In the genomic region with DNA sequence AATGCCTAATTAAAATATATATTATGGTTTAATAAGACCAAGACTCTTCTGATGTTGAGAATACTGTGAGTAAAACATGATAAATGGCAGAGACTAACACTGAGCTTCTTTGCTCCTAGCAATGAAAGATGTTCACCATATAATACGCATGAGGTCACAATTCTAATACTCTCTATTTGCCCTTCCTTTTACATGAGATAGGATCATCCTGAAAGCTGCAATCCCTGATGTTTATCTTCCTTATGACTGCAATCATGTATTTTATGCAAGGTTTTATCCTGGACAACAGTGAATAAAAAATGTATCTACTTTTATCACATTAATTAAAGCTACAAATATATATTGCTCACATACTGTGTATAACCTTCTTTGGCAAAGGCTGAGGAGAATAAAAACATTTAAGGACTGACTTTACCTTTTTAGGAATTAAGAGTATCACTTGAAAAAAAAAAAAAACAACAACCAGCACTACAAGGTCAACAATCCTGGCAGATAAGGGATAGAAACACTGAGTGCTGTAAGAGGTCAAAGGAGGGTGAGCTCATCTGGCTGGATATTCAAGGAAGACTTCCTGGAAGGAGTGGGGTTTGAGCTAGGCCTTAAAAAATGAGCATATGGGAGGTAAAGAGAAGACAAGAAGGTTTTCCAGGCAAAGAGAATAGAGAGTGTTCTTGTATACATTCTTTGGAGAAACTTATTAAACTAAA, we compare ENCODE assay signal across 21 cellular contexts.
DNase-seq lines count a peak whose midpoint lies in the region; ATAC-seq, FAIRE-seq and TF ChIP-seq lines count a peak whose summit lies in the region.
"Had no signal": no experiment of that assay in that cellular context is flagged by ENCODE, and none has a peak within 500 bp of the region (broad histone marks: within the 10 kb centered on the region; RNA-seq: fewer than 3 reads in every experiment).

No MANE protein-coding gene starts in this region.

- H3K27ac Mint-ChIP-seq in MCF 10A (ENCODE audit: low read depth, unreplicated experiment), result no peak overlapping the region
- H3K27ac Mint-ChIP-seq: activated naive CD4-positive, alpha-beta T cell treated with anti-CD3 and anti-CD28 coated beads, Interleukin-2, amount 50 U/mL, for 24 hours; CD14-positive monocyte; effector memory CD8-positive, alpha-beta T cell had no signal

- H4K20me1 ChIP-seq in smooth muscle cell (ENCODE audit: low read depth), result no peaks in the 10 kb centered on the region

- no peak overlapping the region for H2AFZ ChIP-seq in smooth muscle cell (ENCODE audit: low read depth)

- H3K79me2 ChIP-seq in smooth muscle cell (ENCODE audit: low read depth), result no peaks in the 10 kb centered on the region

- TSS peak; percentile 88 for BruUV-seq in MCF 10A (replicated peaks; lab: Mats Ljungman, UMichigan)

- no peak for ATAC-seq in SK-N-SH treated with all-trans-retinoic acid at 6 μM for 48 hours
- ATAC-seq: effector memory CD8-positive, alpha-beta T cell; sciatic nerve had no signal

- H3K9ac ChIP-seq in HUES6 (ENCODE audit: low read length), result no peak overlapping the region
- H3K9ac ChIP-seq in smooth muscle cell (ENCODE audit: low read depth), result peak overlapping the region; percentile 38

- TF ChIP-seq CTCF in MCF 10A (IDR thresholded peaks at IDR 0.05; ENCODE audit: unreplicated experiment) (no peak), smooth muscle cell (IDR thresholded peaks at IDR 0.05; ENCODE audit: borderline replicate concordance, insufficient read depth, poor library complexity, severe bottlenecking) (no peak)

- H3K9me3 Mint-ChIP-seq in MCF 10A (ENCODE audit: unreplicated experiment), result no peaks in the 10 kb centered on the region
- H3K9me3 Mint-ChIP-seq: activated naive CD4-positive, alpha-beta T cell treated with anti-CD3 and anti-CD28 coated beads, Interleukin-2, amount 50 U/mL, for 24 hours; CD14-positive monocyte; effector memory CD8-positive, alpha-beta T cell had no signal

- H3F3A ChIP-seq in smooth muscle cell (ENCODE audit: low read depth), result no peaks in the 10 kb centered on the region

- FAIRE-seq in H54 (lab: Jason Lieb, UNC), result no peak
- FAIRE-seq: frontal cortex had no signal

- H3K36me3 Mint-ChIP-seq in MCF 10A (ENCODE audit: insufficient read depth, unreplicated experiment), result no peaks in the 10 kb centered on the region
- H3K36me3 Mint-ChIP-seq: activated naive CD4-positive, alpha-beta T cell treated with anti-CD3 and anti-CD28 coated beads, Interleukin-2, amount 50 U/mL, for 24 hours; CD14-positive monocyte had no signal

- no peak for DNase-seq in MCF 10A (ENCODE audit: unreplicated experiment)
- peak; percentile 18 for DNase-seq in kidney glomerular epithelial cell (lab: John Stamatoyannopoulos, UW)
- DNase-seq in smooth muscle cell (lab: John Stamatoyannopoulos, UW; ENCODE audit: unreplicated experiment), result no peak
- DNase-seq in MG63, result no peak
- no peak for DNase-seq in GM19240 (ENCODE audit: insufficient read length, low spot score)
- DNase-seq in H54 (ENCODE audit: insufficient read length, low spot score), result no peak
- DNase-seq: activated T-cell treated with anti-CD3 and anti-CD28 coated beads, Interleukin-2, amount 50 U/mL, for 1 hour; effector memory CD8-positive, alpha-beta T cell; NCI-H1105; NCI-H345; NK-92 treated with Interleukin-12 subunit alpha and Interleukin-12 subunit beta, amount 100 ng/mL, for 24 hours; SHP77; T-helper 9 cell had no signal

- no peak for TF ChIP-seq POLR2A in H54 (IDR thresholded peaks at IDR 0.05; ENCODE audit: low read depth, low read length)

- H3K4me1 ChIP-seq in HUES6 (ENCODE audit: control insufficient read depth, insufficient read depth, low read length) (peaks cover 34% of the 10 kb centered on the region), smooth muscle cell (ENCODE audit: low read depth) (peaks cover 10% of the 10 kb centered on the region)
- H3K4me1 ChIP-seq: thyroid gland had no signal

- H3K4me1 Mint-ChIP-seq in MCF 10A (ENCODE audit: insufficient read depth, unreplicated experiment), result peaks cover 6% of the 10 kb centered on the region

- H3K4me3 Mint-ChIP-seq in MCF 10A (ENCODE audit: unreplicated experiment), result no peak overlapping the region
- H3K4me3 Mint-ChIP-seq: activated naive CD4-positive, alpha-beta T cell treated with anti-CD3 and anti-CD28 coated beads, Interleukin-2, amount 50 U/mL, for 24 hours; CD14-positive monocyte; effector memory CD8-positive, alpha-beta T cell had no signal

- no peak overlapping the region for H3K4me3 ChIP-seq in HUES6 (ENCODE audit: low read depth, low read length)
- no peak overlapping the region for H3K4me3 ChIP-seq in smooth muscle cell
- no peak overlapping the region for H3K4me3 ChIP-seq in MG63
- H3K4me3 ChIP-seq: cardiac muscle cell, thyroid gland had no signal

- peak overlapping the region; percentile 59 for H3K4me2 ChIP-seq in smooth muscle cell

- no peaks in the 10 kb centered on the region for H3K27me3 Mint-ChIP-seq in MCF 10A (ENCODE audit: insufficient read depth, unreplicated experiment)
- H3K27me3 Mint-ChIP-seq: activated naive CD4-positive, alpha-beta T cell treated with anti-CD3 and anti-CD28 coated beads, Interleukin-2, amount 50 U/mL, for 24 hours had no signal

- POLR2A ChIA-PET in MCF 10A (lab: Yijun Ruan, JAX), result interaction anchor here (0.8 to 4.4 kb wide), 19 partner anchors 10 to 970 kb away, joined by 3 to 21 read pairs (median 4); partner anchors contain the start of genes RCHY1 and THAP6

- H3K27me3 ChIP-seq in HUES6 (ENCODE audit: control insufficient read depth, insufficient read depth, low read length) (no peaks in the 10 kb centered on the region), smooth muscle cell (ENCODE audit: low read depth) (no peaks in the 10 kb centered on the region), MG63 (no peaks in the 10 kb centered on the region)
- H3K27me3 ChIP-seq: cardiac muscle cell, thyroid gland had no signal

- 96% methylated on average over 1 of the region's 1 CpG for WGBS in smooth muscle cell (ENCODE audit: low lambda C conversion rate)

- H3K36me3 ChIP-seq in HUES6 (ENCODE audit: control insufficient read depth, insufficient read depth, low read length) (no peaks in the 10 kb centered on the region), smooth muscle cell (ENCODE audit: low read depth) (no peaks in the 10 kb centered on the region), MG63 (no peaks in the 10 kb centered on the region)
- H3K36me3 ChIP-seq: cardiac muscle cell, thyroid gland had no signal

- intact Hi-C loops in MCF 10A (cut with micrococcal nuclease), result loop anchor here (2.0 to 10.0 kb wide), 2 partner anchors 126 to 430 kb away; no protein-coding TSS in a partner anchor

- peak overlapping the region; percentile 19; the same call in 1 of the 2 replicates for H3K27ac ChIP-seq in HUES6 (ENCODE audit: low read depth, low read length)
- peak overlapping the region; percentile 92 for H3K27ac ChIP-seq in smooth muscle cell (ENCODE audit: low read depth)
- H3K27ac ChIP-seq: cardiac muscle cell, thyroid gland had no signal

- CTCF ChIA-PET in MCF 10A (lab: Yijun Ruan, JAX), result interaction anchor here (0.6 to 9.2 kb wide), 20 partner anchors 9 to 745 kb away, joined by 3 to 171 read pairs (median 3); no protein-coding TSS in a partner anchor

- no peaks in the 10 kb centered on the region for H3K9me3 ChIP-seq in HUES6 (ENCODE audit: control insufficient read depth, insufficient read depth, low read depth, low read length)
- no peaks in the 10 kb centered on the region for H3K9me3 ChIP-seq in smooth muscle cell (replicated peaks; ENCODE audit: low read depth)
- H3K9me3 ChIP-seq in MG63, result no peaks in the 10 kb centered on the region
- H3K9me3 ChIP-seq: thyroid gland had no signal

TF ChIP-seq in SK-N-SH treated with all-trans-retinoic acid at 6 μM for 48 hours, 23 proteins besides CTCF, POLR2A, EP300 and RAD21:
- no peak for TF ChIP-seq ZFP3 (CRISPR knock-in tag; IDR thresholded peaks at IDR 0.05)
- no peak for TF ChIP-seq ZFP30 (CRISPR knock-in tag; IDR thresholded peaks at IDR 0.05)
- TF ChIP-seq OSR1 (CRISPR knock-in tag; IDR thresholded peaks at IDR 0.05), result no peak
